ENCODE assay signal across 16 cellular contexts in the genomic region with DNA sequence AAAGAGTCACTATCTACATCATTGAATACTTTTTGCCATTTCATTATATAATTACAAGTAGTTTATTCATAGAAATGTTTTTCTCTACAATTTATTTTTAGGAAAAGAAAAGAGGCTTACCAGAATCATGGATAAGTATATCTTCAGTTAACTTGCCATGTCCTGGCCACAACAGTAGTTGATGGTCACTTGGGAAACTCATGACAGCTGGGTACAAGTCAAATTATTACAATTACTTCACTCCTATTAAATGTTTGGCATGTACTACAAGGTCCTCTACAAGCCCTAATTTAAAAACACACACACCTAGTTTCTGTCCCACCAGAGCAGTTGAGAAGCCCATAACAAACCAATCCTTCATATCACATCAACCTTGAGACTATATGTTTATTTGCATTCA.
"Had no signal": no experiment of that assay in that cellular context is flagged by ENCODE, and none has a peak within 500 bp of the region (broad histone marks: within the 10 kb centered on the region; RNA-seq: fewer than 3 reads in every experiment).

No MANE protein-coding gene starts in this region.

- H3K36me3 ChIP-seq: colonic mucosa, pancreas, sigmoid colon, tibial artery, uterus had no signal

- ATAC-seq: lower lobe of right lung, pancreas had no signal

- H3K4me1 ChIP-seq: colonic mucosa, pancreas had no signal

- DNase-seq: colonic mucosa; dermis blood vessel endothelial cell; esophagus squamous epithelium; foreskin fibroblast; hypothalamus; lower lobe of right lung; naive B cell; occipital lobe; pancreas; sigmoid colon; stimulated activated CD4-positive, alpha-beta T cell treated with anti-CD3 and anti-CD28 coated beads, Interleukin-2, amount 100 ng/mL, for 48 hours; stimulated activated naive CD4-positive, alpha-beta T cell treated with Interleukin-2 at 50 U/mL for 16 hours; tibial artery; upper lobe of left lung; uterus had no signal

- H3K27ac ChIP-seq: colonic mucosa, esophagus squamous epithelium, lower lobe of right lung, pancreas, sigmoid colon, tibial artery, uterus had no signal

- H3K27me3 ChIP-seq: colonic mucosa, esophagus squamous epithelium, pancreas, sigmoid colon, tibial artery, upper lobe of left lung, uterus had no signal

- H3K9me3 ChIP-seq: colonic mucosa, esophagus squamous epithelium, lower lobe of right lung, pancreas, sigmoid colon, tibial artery, upper lobe of left lung, uterus had no signal

- H3K4me2 ChIP-seq: smooth muscle cell had no signal

- H3K4me3 ChIP-seq: colonic mucosa, esophagus squamous epithelium, lower lobe of right lung, pancreas, sigmoid colon, smooth muscle cell, tibial artery, upper lobe of left lung, uterus had no signal
